ENCODE assay signal across 8 cellular contexts in genomic region chr5:59660737-59661136, GRCh38.
DNase-seq lines count a peak whose midpoint lies in the region; ATAC-seq lines count a peak whose summit lies in the region.

No MANE protein-coding gene starts in this region.

- no peaks in the 10 kb centered on the region for H3K4me1 ChIP-seq in right cardiac atrium (ENCODE audit: control insufficient read depth, insufficient read depth, low read length)

- H3K9me3 Mint-ChIP-seq in activated CD4-positive, alpha-beta memory T cell treated with anti-CD3 and anti-CD28 coated beads for 36 hours: no peaks in the 10 kb centered on the region

- peaks cover 4% of the 10 kb centered on the region for H3K4me1 Mint-ChIP-seq in activated CD4-positive, alpha-beta memory T cell treated with anti-CD3 and anti-CD28 coated beads for 36 hours (ENCODE audit: low read depth)

- peaks cover 4% of the 10 kb centered on the region for H3K27me3 Mint-ChIP-seq in activated CD4-positive, alpha-beta memory T cell treated with anti-CD3 and anti-CD28 coated beads for 36 hours

- H3K4me3 Mint-ChIP-seq in activated CD4-positive, alpha-beta memory T cell treated with anti-CD3 and anti-CD28 coated beads for 36 hours: no peak overlapping the region

- no peak overlapping the region for H3K27ac ChIP-seq in right cardiac atrium (ENCODE audit: low read length)

- CTCF ChIA-PET in activated CD4-positive, alpha-beta memory T cell treated with anti-CD3 and anti-CD28 coated beads for 36 hours (lab: Charles Lee): interaction anchor here (1.0 to 3.6 kb wide), 4 partner anchors 12 to 154 kb away, joined by 3 to 17 read pairs (median 4); no protein-coding TSS in a partner anchor

- H3K9me3 ChIP-seq in right cardiac atrium (ENCODE audit: control insufficient read depth, low read length): no peaks in the 10 kb centered on the region

- 3% methylated on average over 1 of the region's 1 CpG for WGBS in right cardiac atrium

- POLR2A ChIA-PET in activated CD4-positive, alpha-beta memory T cell treated with anti-CD3 and anti-CD28 coated beads for 36 hours (lab: Charles Lee): no interaction called here

- H3K27ac Mint-ChIP-seq in activated CD4-positive, alpha-beta memory T cell treated with anti-CD3 and anti-CD28 coated beads for 36 hours: no peak overlapping the region

- DNase-seq in right cardiac atrium (no peak), left ventricle myocardium superior (no peak), NCI-H146 treated with DMSO at 0.1 percent for 48 hours (lab: John Stamatoyannopoulos, UW; ENCODE audit: unreplicated experiment) (peak; percentile 65), fibroblast of gingiva (ENCODE audit: low read depth) (peak; percentile 42)
- no peak for DNase-seq in activated CD4-positive, CD25-positive, alpha-beta regulatory T cell (lab: John Stamatoyannopoulos, UW)
- no peak for DNase-seq in activated CD4-positive, alpha-beta memory T cell treated with anti-CD3 and anti-CD28 coated beads for 36 hours
- DNase-seq in activated CD4-positive, CD25-positive, alpha-beta regulatory T cell treated with anti-CD3 and anti-CD28 coated beads, Interleukin-2, amount 50 U/mL, for 72 hours: no peak

- H3K4me3 ChIP-seq in right cardiac atrium (ENCODE audit: low read length): no peak overlapping the region

- no peaks in the 10 kb centered on the region for H3K36me3 Mint-ChIP-seq in activated CD4-positive, alpha-beta memory T cell treated with anti-CD3 and anti-CD28 coated beads for 36 hours

- no peaks in the 10 kb centered on the region for H3K27me3 ChIP-seq in right cardiac atrium (ENCODE audit: control insufficient read depth, insufficient read depth)

- ATAC-seq in right cardiac atrium (peak; percentile 47 to 54), left ventricle myocardium superior (no peak), GM21390 (IDR thresholded peaks at IDR 0.05; ENCODE audit: unreplicated experiment) (no peak)

- intact Hi-C loops in right cardiac atrium (cut with DNase I) (no loop called here), left ventricle myocardium superior (cut with micrococcal nuclease) (no loop called here)
- intact Hi-C loops in activated CD4-positive, alpha-beta memory T cell treated with anti-CD3 and anti-CD28 coated beads for 36 hours (cut with micrococcal nuclease): no loop called here

Comparison
In these comparisons a context has a peak if more than half of its experiments do, and no peak if none do; other contexts are left out.
1. ATAC-seq: peak in right cardiac atrium (2 of 2); none in left ventricle myocardium superior (single experiment) and GM21390 (single experiment).
2. DNase-seq: peak in NCI-H146 treated with DMSO at 0.1 percent for 48 hours (single experiment) and fibroblast of gingiva (single experiment); none in right cardiac atrium (0 of 3), left ventricle myocardium superior (single experiment), activated CD4-positive, CD25-positive, alpha-beta regulatory T cell (0 of 4), activated CD4-positive, alpha-beta memory T cell treated with anti-CD3 and anti-CD28 coated beads for 36 hours (single experiment) and activated CD4-positive, CD25-positive, alpha-beta regulatory T cell treated with anti-CD3 and anti-CD28 coated beads, Interleukin-2, amount 50 U/mL, for 72 hours (single experiment).